In the genomic region with DNA sequence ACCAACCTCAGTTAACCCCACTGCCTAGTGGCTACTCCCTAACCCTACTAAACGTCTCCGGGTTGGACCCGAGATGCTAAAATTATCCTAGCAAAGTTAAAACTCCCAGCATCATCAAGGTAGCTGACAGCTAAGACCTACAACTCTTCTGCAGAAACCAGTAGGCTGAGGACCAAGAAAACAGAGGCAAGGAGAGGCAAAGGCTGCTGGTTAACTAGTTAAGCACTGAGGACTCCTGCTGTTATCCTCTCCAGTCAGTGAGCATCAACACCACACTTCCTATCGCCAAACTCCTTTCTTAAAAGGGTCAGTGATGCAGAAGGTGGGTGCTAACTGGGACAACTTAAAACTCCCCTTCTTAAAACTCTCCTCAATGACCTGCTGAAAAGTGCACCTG, we compare ENCODE assay signal across 8 cellular contexts. TPM values are rescaled to one million over a fixed set of nuclear protein-coding genes. Genes with fewer than 3 reads are reported as not detected.
DNase-seq lines count a peak whose midpoint lies in the region; ATAC-seq and TF ChIP-seq lines count a peak whose summit lies in the region.

No MANE protein-coding gene starts in this region.

- H3K36me3 ChIP-seq in iPS-18a (ENCODE audit: control insufficient read depth, low read depth, low read length) (peaks cover 3% of the 10 kb centered on the region), transverse colon (no peaks in the 10 kb centered on the region)

- WGBS in transverse colon (ENCODE audit: low coverage in 1 of 2), 2 donors: 37 to 80% methylated on average over 1 to 4 of the region's 4 CpGs

- H3K4me3 ChIP-seq in iPS-18a (ENCODE audit: low read length) (peak overlapping the region; percentile 80), transverse colon (peak overlapping the region in 3 of 4 donors; percentile 52 to 67 (median 64))

- intact Hi-C loops in transverse colon (cut with DNase I; ENCODE audit: low total_unique reads) (no loop called here), Calu3 (cut with micrococcal nuclease; ENCODE audit: unreplicated experiment) (loop anchor here (5.0 to 10.0 kb wide), 3 partner anchors 82 to 195 kb away; no protein-coding TSS in a partner anchor)

- no peak overlapping the region for H3K27ac ChIP-seq in iPS-18a (ENCODE audit: low read length)
- H3K27ac ChIP-seq in transverse colon: peak overlapping the region; percentile 89 to 98 (median 93)

- POLR2A ChIA-PET in activated CD8-positive, alpha-beta T cell treated with anti-CD3 and anti-CD28 coated beads, Interleukin-2, amount 10 ng/mL, durations not matched to agents 7 days and 5 days (lab: Charles Lee): interaction anchor here (0.6 kb wide), 1 partner anchor 486 kb away, joined by 3 read pairs; no protein-coding TSS in a partner anchor

- peak overlapping the region; percentile 76 for H3K27ac Mint-ChIP-seq in activated naive CD4-positive, alpha-beta T cell treated with anti-CD3 and anti-CD28 coated beads, Interleukin-2, amount 10 ng/mL, durations not matched to agents 7 days and 5 days
- H3K27ac Mint-ChIP-seq in activated CD8-positive, alpha-beta T cell treated with anti-CD3 and anti-CD28 coated beads, Interleukin-2, amount 10 ng/mL, durations not matched to agents 7 days and 5 days: peak overlapping the region; percentile 67
- no peak overlapping the region for H3K27ac Mint-ChIP-seq in Calu3 (ENCODE audit: unreplicated experiment)

- in situ Hi-C loops in transverse colon (cut with MboI; ENCODE audit: low pct_ligation_motif_present in 1 of 4, low pct_unique_long_range_greater_than_20kb in 1 of 4, low sequenced_read_pairs in 3 of 4): no loop called here

- H3K9me3 ChIP-seq in iPS-18a (ENCODE audit: control insufficient read depth, low read depth, low read length) (no peaks in the 10 kb centered on the region), transverse colon (no peaks in the 10 kb centered on the region)

- TF ChIP-seq POLR2A in transverse colon (IDR thresholded peaks at IDR 0.05): no peak

- BruUV-seq in Calu3 (replicated peaks; lab: Mats Ljungman, UMichigan): no TSS peak

- CTCF ChIA-PET in activated naive CD4-positive, alpha-beta T cell treated with anti-CD3 and anti-CD28 coated beads, Interleukin-2, amount 10 ng/mL, durations not matched to agents 7 days and 5 days (lab: Charles Lee): interaction anchor here (0.8 to 1.8 kb wide), 5 partner anchors 9 to 189 kb away, joined by 3 to 9 read pairs (median 5); no protein-coding TSS in a partner anchor
- CTCF ChIA-PET in activated CD8-positive, alpha-beta T cell treated with anti-CD3 and anti-CD28 coated beads, Interleukin-2, amount 10 ng/mL, durations not matched to agents 7 days and 5 days (lab: Charles Lee): interaction anchor here (1.1 to 1.4 kb wide), 2 partner anchors 66 to 236 kb away, joined by 3 to 4 read pairs; no protein-coding TSS in a partner anchor
- CTCF ChIA-PET in Calu3 (lab: Charles Lee): interaction anchor here (0.5 kb wide), 1 partner anchor 36 kb away, joined by 3 read pairs; no protein-coding TSS in a partner anchor

- no peak for TF ChIP-seq CTCF in transverse colon (IDR thresholded peaks at IDR 0.05)
- TF ChIP-seq CTCF in Calu3 (IDR thresholded peaks at IDR 0.05; ENCODE audit: unreplicated experiment): no peak

- peaks cover 32% of the 10 kb centered on the region for H3K36me3 Mint-ChIP-seq in activated naive CD4-positive, alpha-beta T cell treated with anti-CD3 and anti-CD28 coated beads, Interleukin-2, amount 10 ng/mL, durations not matched to agents 7 days and 5 days
- H3K36me3 Mint-ChIP-seq in activated CD8-positive, alpha-beta T cell treated with anti-CD3 and anti-CD28 coated beads, Interleukin-2, amount 10 ng/mL, durations not matched to agents 7 days and 5 days (ENCODE audit: low read depth): peaks cover 34% of the 10 kb centered on the region
- H3K36me3 Mint-ChIP-seq in Calu3 (ENCODE audit: insufficient read depth, unreplicated experiment): peaks cover 36% of the 10 kb centered on the region

- H3K4me1 ChIP-seq in iPS-18a (ENCODE audit: control insufficient read depth, low read depth, low read length): peaks cover 18% of the 10 kb centered on the region
- H3K4me1 ChIP-seq in transverse colon: peaks cover 3 to 49% (median 25%) of the 10 kb centered on the region in 4 donors

- no peaks in the 10 kb centered on the region for H3K9me3 Mint-ChIP-seq in activated naive CD4-positive, alpha-beta T cell treated with anti-CD3 and anti-CD28 coated beads, Interleukin-2, amount 10 ng/mL, durations not matched to agents 7 days and 5 days
- H3K9me3 Mint-ChIP-seq in activated CD8-positive, alpha-beta T cell treated with anti-CD3 and anti-CD28 coated beads, Interleukin-2, amount 10 ng/mL, durations not matched to agents 7 days and 5 days (ENCODE audit: insufficient read depth): no peaks in the 10 kb centered on the region
- no peaks in the 10 kb centered on the region for H3K9me3 Mint-ChIP-seq in Calu3 (ENCODE audit: low read depth, unreplicated experiment)

- H3K27me3 Mint-ChIP-seq in activated naive CD4-positive, alpha-beta T cell treated with anti-CD3 and anti-CD28 coated beads, Interleukin-2, amount 10 ng/mL, durations not matched to agents 7 days and 5 days: peaks cover 25% of the 10 kb centered on the region
- peaks cover 8% of the 10 kb centered on the region for H3K27me3 Mint-ChIP-seq in activated CD8-positive, alpha-beta T cell treated with anti-CD3 and anti-CD28 coated beads, Interleukin-2, amount 10 ng/mL, durations not matched to agents 7 days and 5 days (ENCODE audit: low read depth)
- peaks cover 59% of the 10 kb centered on the region for H3K27me3 Mint-ChIP-seq in Calu3 (ENCODE audit: unreplicated experiment)

- H3K4me3 Mint-ChIP-seq in activated naive CD4-positive, alpha-beta T cell treated with anti-CD3 and anti-CD28 coated beads, Interleukin-2, amount 10 ng/mL, durations not matched to agents 7 days and 5 days: peak overlapping the region; percentile 93
- H3K4me3 Mint-ChIP-seq in activated CD8-positive, alpha-beta T cell treated with anti-CD3 and anti-CD28 coated beads, Interleukin-2, amount 10 ng/mL, durations not matched to agents 7 days and 5 days: peak overlapping the region; percentile 91
- H3K4me3 Mint-ChIP-seq in Calu3 (ENCODE audit: low read depth, unreplicated experiment): no peak overlapping the region

- H3K9ac ChIP-seq in iPS-18a (ENCODE audit: low read length): peak overlapping the region; percentile 50

- H3K27me3 ChIP-seq in iPS-18a (ENCODE audit: control insufficient read depth, insufficient read depth, low read length) (no peaks in the 10 kb centered on the region), transverse colon (no peaks in the 10 kb centered on the region)

- ATAC-seq in activated CD8-positive, alpha-beta T cell treated with anti-CD3 and anti-CD28 coated beads, Interleukin-2, amount 10 ng/mL, durations not matched to agents 7 days and 5 days: no peak

- DNase-seq in activated naive CD4-positive, alpha-beta T cell treated with anti-CD3 and anti-CD28 coated beads, Interleukin-2, amount 10 ng/mL, durations not matched to agents 7 days and 5 days: no peak
- DNase-seq in activated naive CD4-positive, alpha-beta T cell treated with anti-CD3 and anti-CD28 coated beads, Interleukin-2, amount 50 U/mL, for 16 hours: no peak
- DNase-seq in activated CD8-positive, alpha-beta T cell treated with anti-CD3 and anti-CD28 coated beads, Interleukin-2, amount 10 ng/mL, durations not matched to agents 7 days and 5 days: peak; percentile 30
- no peak for DNase-seq in transverse colon
- no peak for DNase-seq in stimulated activated CD4-positive, alpha-beta T cell treated with anti-CD3 and anti-CD28 coated beads, Interleukin-12 subunit alpha, Interleukin-12 subunit beta, amount 100 ng/mL, for 4 hours
- no peak for DNase-seq in activated CD8-positive, alpha-beta memory T cell treated with anti-CD3 and anti-CD28 coated beads for 24 hours
- DNase-seq in Calu3: no peak

- TF ChIP-seq EP300 in transverse colon (IDR thresholded peaks at IDR 0.05; ENCODE audit: low read depth): no peak

- H3K4me1 Mint-ChIP-seq in activated naive CD4-positive, alpha-beta T cell treated with anti-CD3 and anti-CD28 coated beads, Interleukin-2, amount 10 ng/mL, durations not matched to agents 7 days and 5 days: peaks cover 54% of the 10 kb centered on the region
- H3K4me1 Mint-ChIP-seq in activated CD8-positive, alpha-beta T cell treated with anti-CD3 and anti-CD28 coated beads, Interleukin-2, amount 10 ng/mL, durations not matched to agents 7 days and 5 days (ENCODE audit: low read depth): peaks cover 52% of the 10 kb centered on the region
- H3K4me1 Mint-ChIP-seq in Calu3 (ENCODE audit: low read depth, unreplicated experiment): peaks cover 22% of the 10 kb centered on the region

RNA-seq across cellular contexts. Expression of a gene that starts 1.8 kb away (rescaled TPM):
- 10 to 100 TPM; 11.3 to 11.8 TPM for total RNA-seq in activated CD8-positive, alpha-beta T cell treated with anti-CD3 and anti-CD28 coated beads, Interleukin-2, amount 10 ng/mL, durations not matched to agents 7 days and 5 days
- total RNA-seq in transverse colon: 1 to 10 TPM; 2.5 to 8.0 (median 3.4) TPM
- total RNA-seq in Calu3 (2022): 0.81 and 1.4 TPM in 2 replicates
